Comparison of ENCODE assay signal across 8 cellular contexts in genomic region chr4:118850813-118851173, GRCh38. TPM values are rescaled to one million over a fixed set of nuclear protein-coding genes. Genes with fewer than 3 reads are reported as not detected.
A peak's percentile ranks its signal among the peaks of the same experiment; 100 is the strongest.
DNase-seq lines count a peak whose midpoint lies in the region; ATAC-seq and TF ChIP-seq lines count a peak whose summit lies in the region.

No MANE protein-coding gene starts in this region.

- no peaks in the 10 kb centered on the region for H3K9me2 ChIP-seq in Karpas-422 (replicated peaks; ENCODE audit: insufficient read depth, low read length)

- H3K9me3 ChIP-seq in Karpas-422 (ENCODE audit: low read length) (no peaks in the 10 kb centered on the region), esophagus squamous epithelium (no peaks in the 10 kb centered on the region)

- peaks cover 33% of the 10 kb centered on the region for H3K4me1 ChIP-seq in Karpas-422 (ENCODE audit: low read length)
- H3K4me1 ChIP-seq in esophagus squamous epithelium: peaks cover 0 to 17% (median 0%) of the 10 kb centered on the region in 3 donors

- H3K4me1 Mint-ChIP-seq in stimulated activated effector memory CD8-positive, alpha-beta T cell treated with anti-CD3 and anti-CD28 coated beads, Interleukin-12 subunit alpha, Interleukin-12 subunit beta, amount 100 ng/mL, for 72 hours: peaks cover 15% of the 10 kb centered on the region

- DNase-seq in AG04449 (ENCODE audit: low read depth, low spot score) (no peak), Karpas-422 (no peak), esophagus squamous epithelium (lab: John Stamatoyannopoulos, UW) (no peak), epidermal melanocyte (ENCODE audit: insufficient read length, low spot score) (no peak), NCI-H2196 treated with DMSO at 0.1 percent for 48 hours (lab: John Stamatoyannopoulos, UW; ENCODE audit: unreplicated experiment) (no peak), activated gamma-delta T cell (lab: John Stamatoyannopoulos, UW) (no peak)
- DNase-seq in stimulated activated effector memory CD8-positive, alpha-beta T cell treated with anti-CD3 and anti-CD28 coated beads, Interleukin-12 subunit alpha, Interleukin-12 subunit beta, amount 100 ng/mL, for 72 hours (ENCODE audit: low spot score in 2 of 2): no peak

- CTCF ChIA-PET in AG04449 (lab: Yijun Ruan, JAX): interaction anchor here (1.2 to 7.4 kb wide), 4 partner anchors 10 to 40 kb away, joined by 3 to 66 read pairs (median 6); no protein-coding TSS in a partner anchor

- H3K27ac ChIP-seq in Karpas-422 (ENCODE audit: low read length) (no peak overlapping the region), esophagus squamous epithelium (peak overlapping the region; percentile 16 to 48 (median 26))

- H2AFZ ChIP-seq in Karpas-422 (ENCODE audit: low read length): peak overlapping the region; percentile 92

- peak overlapping the region; percentile 81 for H3K4me3 Mint-ChIP-seq in stimulated activated effector memory CD8-positive, alpha-beta T cell treated with anti-CD3 and anti-CD28 coated beads, Interleukin-12 subunit alpha, Interleukin-12 subunit beta, amount 100 ng/mL, for 72 hours

- no peak for TF ChIP-seq POLR2A in esophagus squamous epithelium (IDR thresholded peaks at IDR 0.05)

- H3K9ac ChIP-seq in Karpas-422 (ENCODE audit: low read length): peak overlapping the region; percentile 65

- WGBS in esophagus squamous epithelium, 2 donors: 34 to 37% methylated on average over 3 of the region's 3 CpGs

- intact Hi-C loops in esophagus squamous epithelium (cut with DNase I): no loop called here

- POLR2A ChIA-PET in AG04449 (lab: Yijun Ruan, JAX): no interaction called here

- no peaks in the 10 kb centered on the region for H3K36me3 Mint-ChIP-seq in stimulated activated effector memory CD8-positive, alpha-beta T cell treated with anti-CD3 and anti-CD28 coated beads, Interleukin-12 subunit alpha, Interleukin-12 subunit beta, amount 100 ng/mL, for 72 hours

- H4K20me1 ChIP-seq in Karpas-422 (ENCODE audit: insufficient read depth, low read depth, low read length): no peaks in the 10 kb centered on the region

- TF ChIP-seq CTCF in AG04449 (IDR thresholded peaks at IDR 0.05; ENCODE audit: insufficient read depth, low read length, missing control alignments) (no peak), esophagus squamous epithelium (IDR thresholded peaks at IDR 0.05) (no peak)

- peak overlapping the region; percentile 95 for H3K27ac Mint-ChIP-seq in stimulated activated effector memory CD8-positive, alpha-beta T cell treated with anti-CD3 and anti-CD28 coated beads, Interleukin-12 subunit alpha, Interleukin-12 subunit beta, amount 100 ng/mL, for 72 hours

- ATAC-seq in GM21367 (IDR thresholded peaks at IDR 0.05; ENCODE audit: unreplicated experiment): peak; percentile 10
- ATAC-seq in stimulated activated effector memory CD8-positive, alpha-beta T cell treated with anti-CD3 and anti-CD28 coated beads, Interleukin-12 subunit alpha, Interleukin-12 subunit beta, amount 100 ng/mL, for 72 hours: peak; percentile 21

- H3K36me3 ChIP-seq in Karpas-422 (ENCODE audit: insufficient read depth, low read length): no peaks in the 10 kb centered on the region
- H3K36me3 ChIP-seq in esophagus squamous epithelium: no peaks in the 10 kb centered on the region

- H3K79me2 ChIP-seq in Karpas-422 (ENCODE audit: low read length): no peaks in the 10 kb centered on the region

- peak overlapping the region; percentile 80 for H3K4me2 ChIP-seq in Karpas-422 (ENCODE audit: low read depth, low read length, poor library complexity, severe bottlenecking)

- no peaks in the 10 kb centered on the region for H3K27me3 ChIP-seq in Karpas-422 (ENCODE audit: low read length)
- no peaks in the 10 kb centered on the region for H3K27me3 ChIP-seq in esophagus squamous epithelium

- H3K9me3 Mint-ChIP-seq in stimulated activated effector memory CD8-positive, alpha-beta T cell treated with anti-CD3 and anti-CD28 coated beads, Interleukin-12 subunit alpha, Interleukin-12 subunit beta, amount 100 ng/mL, for 72 hours: no peaks in the 10 kb centered on the region

- H3K4me3 ChIP-seq in AG04449 (ENCODE audit: low read depth, low read length) (peak overlapping the region; percentile 0; the same call in 1 of the 2 replicates), Karpas-422 (ENCODE audit: low read length) (peak overlapping the region; percentile 69), esophagus squamous epithelium (peak overlapping the region; percentile 28 to 66 (median 44))

RNA-seq across cellular contexts. Expression of gene SEC24D, which starts 14.9 kb away (rescaled TPM):
- 45.6 and 65.0 TPM in 2 replicates for total RNA-seq in Karpas-422 (2014; rRNA removed; shearing (Covaris generic); ENCODE audit: low replicate concordance)
- 10 to 100 TPM; 18.5 to 33.6 (median 21.6) TPM for total RNA-seq in esophagus squamous epithelium

RNA-seq across cellular contexts. Expression of gene SYNPO2, which starts 37.9 kb away (rescaled TPM):
- 0.94 and 1.2 TPM in 2 replicates for total RNA-seq in Karpas-422 (2014; rRNA removed; shearing (Covaris generic); ENCODE audit: low replicate concordance)
- total RNA-seq in esophagus squamous epithelium: 100 to 1,000 TPM in 2 of 4 donors, 10 to 100 TPM in 2; 19.0 to 418 (median 84.2) TPM

Comparison
In these comparisons a context has a peak if more than half of its experiments do, and no peak if none do; other contexts are left out.
1. H3K4me3 ChIP-seq: peak in every context shown above with its lines; median percentile 69 in Karpas-422; 44 in esophagus squamous epithelium; 0 in AG04449.